Comparison of ENCODE assay signal across 9 cellular contexts in genomic region chr18:47260138-47260923, GRCh38. TPM values are rescaled to one million over a fixed set of nuclear protein-coding genes. Genes with fewer than 3 reads are reported as not detected.
DNase-seq lines count a peak whose midpoint lies in the region; ATAC-seq, FAIRE-seq and TF ChIP-seq lines count a peak whose summit lies in the region.
"Had no signal": no experiment of that assay in that cellular context is flagged by ENCODE, and none has a peak within 500 bp of the region (broad histone marks: within the 10 kb centered on the region; RNA-seq: fewer than 3 reads in every experiment).

No MANE protein-coding gene starts in this region.

- 8% methylated on average over 36 of the region's 36 CpGs for WGBS in liver

- FAIRE-seq in D721Med (lab: Jason Lieb, UNC), result no peak

- in situ Hi-C loops in T47D (cut with HindIII; ENCODE audit: low pct_unique_long_range_greater_than_20kb, low sequenced_read_pairs), result no loop called here

- H3K9me3 ChIP-seq in liver (ENCODE audit: control insufficient read depth in 4 of 4, low read length in 3 of 4), result peaks cover 0 to 3% (median 1%) of the 10 kb centered on the region in 4 donors
- H3K9me3 ChIP-seq: ascending aorta had no signal

- no peak for TF ChIP-seq RAD21 in liver (IDR thresholded peaks at IDR 0.05)

- TF ChIP-seq CTCF in D721Med (IDR thresholded peaks at IDR 0.05; ENCODE audit: insufficient read depth, missing control alignments), result no peak
- TF ChIP-seq CTCF in liver (IDR thresholded peaks at IDR 0.05; ENCODE audit: low read depth, low read length, missing input control), result no peak

- DNase-seq in D721Med (ENCODE audit: insufficient read length, low spot score) (peak; percentile 38), KG1 (lab: John Stamatoyannopoulos, UW) (peak; percentile 24), T47D (ENCODE audit: low read depth in 1 of 2, low spot score in 1 of 2) (peak; percentile 63 to 64)

- H3K36me3 ChIP-seq in liver (ENCODE audit: control insufficient read depth in 4 of 4, insufficient read depth in 3 of 4, low read depth in 1 of 4, low read length in 3 of 4), result no peaks in the 10 kb centered on the region
- H3K36me3 ChIP-seq: ascending aorta had no signal

- no peak overlapping the region for H3K4me3 ChIP-seq in liver (ENCODE audit: low read depth in 1 of 3, low read length in 3 of 3)
- H3K4me3 ChIP-seq: ascending aorta had no signal

- peaks cover 3 to 28% (median 27%) of the 10 kb centered on the region in 4 donors for H3K27me3 ChIP-seq in liver (ENCODE audit: control insufficient read depth in 4 of 4, insufficient read depth in 4 of 4, low read length in 3 of 4)

- ATAC-seq in HG03045 (IDR thresholded peaks at IDR 0.05; ENCODE audit: unreplicated experiment) (no peak), GM19035 (IDR thresholded peaks at IDR 0.05; ENCODE audit: unreplicated experiment) (no peak), HG03280 (IDR thresholded peaks at IDR 0.05; ENCODE audit: unreplicated experiment) (no peak), HG03354 (IDR thresholded peaks at IDR 0.05; ENCODE audit: poor library complexity, severe bottlenecking, unreplicated experiment) (no peak)

- H3K27ac ChIP-seq in liver (ENCODE audit: low read depth in 1 of 2, low read length in 2 of 2), result no peak overlapping the region
- H3K27ac ChIP-seq: ascending aorta had no signal

- H3K9ac ChIP-seq in liver (ENCODE audit: low read depth in 1 of 2, low read length in 2 of 2), result no peak overlapping the region

- peaks cover 0 to 13% (median 10%) of the 10 kb centered on the region in 4 donors for H3K4me1 ChIP-seq in liver (ENCODE audit: control insufficient read depth in 4 of 4, insufficient read depth in 4 of 4, low read length in 3 of 4)

TF ChIP-seq in liver, 16 proteins besides CTCF, POLR2A, EP300 and RAD21:
- TF ChIP-seq SP1 (IDR thresholded peaks at IDR 0.05) (no peak), EGR1 (IDR thresholded peaks at IDR 0.05; ENCODE audit: low read depth in 2 of 2) (no peak), FOXA1 (IDR thresholded peaks at IDR 0.05) (no peak), RXRA (IDR thresholded peaks at IDR 0.05) (no peak), REST (IDR thresholded peaks at IDR 0.05) (peak; percentile 99), HNF4A (conservative IDR thresholded peaks at IDR 0.05) (no peak), NR2F2 (IDR thresholded peaks at IDR 0.05) (no peak)

RNA-seq across cellular contexts. Expression of gene SKOR2, which starts 8.9 kb away (rescaled TPM):
- total RNA-seq in liver, result not detected
- not detected for polyA plus RNA-seq in liver
- total RNA-seq: ascending aorta had no signal
